Comparison of ENCODE assay signal across 9 cellular contexts in the genomic region with DNA sequence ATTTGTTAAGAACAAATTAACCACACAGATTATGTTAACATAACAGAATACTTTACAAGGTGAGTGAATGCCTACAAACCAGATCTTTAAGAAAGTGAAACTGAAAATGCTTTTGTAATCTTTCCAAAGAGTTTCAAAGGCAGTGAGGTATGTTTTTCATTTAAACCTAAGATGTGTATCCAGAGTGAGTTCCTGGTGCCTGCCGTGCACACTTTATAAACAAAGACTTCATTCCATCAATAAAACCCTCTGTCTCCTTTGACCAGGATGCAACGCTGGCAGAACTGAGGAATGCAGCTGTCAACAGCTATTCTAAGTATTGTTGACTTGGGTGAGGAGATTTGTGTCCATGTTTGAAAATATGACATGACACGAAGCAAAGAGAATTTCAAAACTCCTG.
DNase-seq lines count a peak whose midpoint lies in the region; ATAC-seq and TF ChIP-seq lines count a peak whose summit lies in the region.
"Had no signal": no experiment of that assay in that cellular context is flagged by ENCODE, and none has a peak within 500 bp of the region (broad histone marks: within the 10 kb centered on the region; RNA-seq: fewer than 3 reads in every experiment).

No MANE protein-coding gene starts in this region.

- H3K27ac ChIP-seq in osteoblast (ENCODE audit: low read depth, low read length): no peak overlapping the region

- peak; percentile 8 for DNase-seq in MCF 10A (ENCODE audit: unreplicated experiment)
- peak; percentile 50 for DNase-seq in osteoblast (ENCODE audit: insufficient read length, low spot score, missing footprints)
- no peak for DNase-seq in NCI-H1092 treated with DMSO at 0.1 percent for 48 hours (lab: John Stamatoyannopoulos, UW)
- DNase-seq in UCSD-AML1 (lab: John Stamatoyannopoulos, UW; ENCODE audit: unreplicated experiment): no peak

- H2AFZ ChIP-seq in osteoblast (ENCODE audit: low read length): peak overlapping the region; percentile 71

- CTCF ChIA-PET in MCF 10A (lab: Yijun Ruan, JAX): no interaction called here

- H3K4me3 ChIP-seq in osteoblast (ENCODE audit: insufficient read depth, low read length): peak overlapping the region; percentile 47

- BruUV-seq in MCF 10A (replicated peaks; lab: Mats Ljungman, UMichigan): no TSS peak

- peak overlapping the region; percentile 66 for H3K4me2 ChIP-seq in osteoblast (ENCODE audit: insufficient read depth, low read length)

- H3K4me3 Mint-ChIP-seq in MCF 10A (ENCODE audit: unreplicated experiment): peak overlapping the region; percentile 34

- H3K9me3 ChIP-seq in osteoblast (ENCODE audit: low read depth, low read length): no peaks in the 10 kb centered on the region

- peak; percentile 61 for ATAC-seq in GM18502 (IDR thresholded peaks at IDR 0.05; ENCODE audit: poor library complexity, unreplicated experiment)
- ATAC-seq in HG03135 (IDR thresholded peaks at IDR 0.05; ENCODE audit: unreplicated experiment): peak; percentile 77
- no peak for ATAC-seq in GM19455 (IDR thresholded peaks at IDR 0.05; ENCODE audit: unreplicated experiment)
- ATAC-seq in HG03045 (IDR thresholded peaks at IDR 0.05; ENCODE audit: unreplicated experiment): no peak
- ATAC-seq: sciatic nerve had no signal

- H3K36me3 ChIP-seq in osteoblast (ENCODE audit: insufficient read depth, low read length): no peaks in the 10 kb centered on the region

- H3K4me1 Mint-ChIP-seq in MCF 10A (ENCODE audit: insufficient read depth, unreplicated experiment): peaks cover 6% of the 10 kb centered on the region

- no peaks in the 10 kb centered on the region for H3K79me2 ChIP-seq in osteoblast (ENCODE audit: insufficient read depth, low read length)

- TF ChIP-seq CTCF in MCF 10A (IDR thresholded peaks at IDR 0.05; ENCODE audit: unreplicated experiment): no peak
- no peak for TF ChIP-seq CTCF in osteoblast (IDR thresholded peaks at IDR 0.05; ENCODE audit: extremely low read depth, low read depth, low read length)

- peaks cover 18% of the 10 kb centered on the region for H3K4me1 ChIP-seq in osteoblast (ENCODE audit: insufficient read depth, low read length)

- H3K36me3 Mint-ChIP-seq in MCF 10A (ENCODE audit: insufficient read depth, unreplicated experiment): no peaks in the 10 kb centered on the region

- H4K20me1 ChIP-seq in osteoblast (ENCODE audit: insufficient read depth, low read length): no peaks in the 10 kb centered on the region

- no peaks in the 10 kb centered on the region for H3K27me3 ChIP-seq in osteoblast (ENCODE audit: insufficient read depth, low read length)

- no peak overlapping the region for H3K27ac Mint-ChIP-seq in MCF 10A (ENCODE audit: low read depth, unreplicated experiment)

- H3K9me3 Mint-ChIP-seq in MCF 10A (ENCODE audit: unreplicated experiment): peaks cover 6% of the 10 kb centered on the region

- POLR2A ChIA-PET in MCF 10A (lab: Yijun Ruan, JAX): interaction anchor here (0.7 to 1.4 kb wide), 2 partner anchors 8 to 280 kb away, joined by 3 read pairs; no protein-coding TSS in a partner anchor

- intact Hi-C loops in MCF 10A (cut with micrococcal nuclease): no loop called here

- H3K27me3 Mint-ChIP-seq in MCF 10A (ENCODE audit: insufficient read depth, unreplicated experiment): no peaks in the 10 kb centered on the region

Comparison
In these comparisons a context has a peak if more than half of its experiments do, and no peak if none do; other contexts are left out.
1. ATAC-seq: peak in GM18502 (single experiment) and HG03135 (single experiment); none in GM19455 (single experiment) and HG03045 (single experiment).
2. DNase-seq: peak in MCF 10A (single experiment) and osteoblast (single experiment); none in NCI-H1092 treated with DMSO at 0.1 percent for 48 hours (single experiment) and UCSD-AML1 (single experiment).